Comparison of ENCODE assay signal across 24 cellular contexts in genomic region chr4:161767116-161767515, GRCh38.
A peak's percentile ranks its signal among the peaks of the same experiment; 100 is the strongest.
DNase-seq lines count a peak whose midpoint lies in the region; ATAC-seq, FAIRE-seq and TF ChIP-seq lines count a peak whose summit lies in the region.
"Had no signal": no experiment of that assay in that cellular context is flagged by ENCODE, and none has a peak within 500 bp of the region (broad histone marks: within the 10 kb centered on the region; RNA-seq: fewer than 3 reads in every experiment).

No MANE protein-coding gene starts in this region.

- TF ChIP-seq CTCF in D721Med (IDR thresholded peaks at IDR 0.05; ENCODE audit: insufficient read depth, missing control alignments): no peak

- no peaks in the 10 kb centered on the region for H3K4me1 Mint-ChIP-seq in activated T-cell treated with anti-CD3 and anti-CD28 coated beads, Interleukin-2, amount 50 U/mL, for 24 hours (ENCODE audit: low read depth)
- H3K4me1 Mint-ChIP-seq: stimulated activated memory B cell treated with anti-CD40 and anti-IgM and Interleukin-4, amounts not matched to agents 10 μg/mL and 1 μg/mL and 100 μg/mL, for 72 hours had no signal

- no peak overlapping the region for H3K4me3 Mint-ChIP-seq in activated T-cell treated with anti-CD3 and anti-CD28 coated beads, Interleukin-2, amount 50 U/mL, for 24 hours
- H3K4me3 Mint-ChIP-seq: activated naive CD4-positive, alpha-beta T cell treated with anti-CD3 and anti-CD28 coated beads for 36 hours; GM23338; stimulated activated memory B cell treated with anti-CD40 and anti-IgM and Interleukin-4, amounts not matched to agents 10 μg/mL and 1 μg/mL and 100 μg/mL, for 72 hours; T-helper 1 cell treated with Interleukin-12 subunit alpha and Interleukin-12 subunit beta and Interleukin-4 antibody, amounts not matched to agents 30 μg/mL and 1 μg/mL, for 36 hours had no signal

- H3K27me3 Mint-ChIP-seq in activated T-cell treated with anti-CD3 and anti-CD28 coated beads, Interleukin-2, amount 50 U/mL, for 24 hours: no peaks in the 10 kb centered on the region
- H3K27me3 Mint-ChIP-seq: stimulated activated memory B cell treated with anti-CD40 and anti-IgM and Interleukin-4, amounts not matched to agents 10 μg/mL and 1 μg/mL and 100 μg/mL, for 72 hours had no signal

- DNase-seq in D721Med (ENCODE audit: insufficient read length, low spot score) (no peak), HTR-8/SVneo (ENCODE audit: insufficient read length, low spot score) (peak; percentile 13), astrocyte of the hippocampus (ENCODE audit: low read depth, low spot score) (peak; percentile 88), iris pigment epithelial cell (ENCODE audit: low read depth) (peak; percentile 94), NCI-H2107 treated with DMSO at 0.1 percent for 48 hours (lab: John Stamatoyannopoulos, UW; ENCODE audit: unreplicated experiment) (no peak), left lobe of liver (ENCODE audit: low spot score) (no peak), SK-N-DZ (ENCODE audit: low spot score) (no peak)
- no peak for DNase-seq in activated T-cell treated with anti-CD3 and anti-CD28 coated beads, Interleukin-2, amount 50 U/mL, for 24 hours
- DNase-seq: activated CD4-positive, CD25-positive, alpha-beta regulatory T cell treated with anti-CD3 and anti-CD28 coated beads, Interleukin-2, amount 50 U/mL, for 72 hours; activated CD8-positive, alpha-beta memory T cell treated with anti-CD3 and anti-CD28 coated beads, Interleukin-2, amount 50 U/mL, for 48 hours; activated naive CD4-positive, alpha-beta T cell treated with anti-CD3 and anti-CD28 coated beads for 36 hours; AML-193; DMS 273 treated with DMSO at 0.1 percent for 48 hours; effector CD8-positive, alpha-beta T cell; KG1; NCI-H1436; NCI-H446; RPMI8226; small intestine; trophoblast cell had no signal

- peaks cover 16% of the 10 kb centered on the region for H3K9me3 Mint-ChIP-seq in activated T-cell treated with anti-CD3 and anti-CD28 coated beads, Interleukin-2, amount 50 U/mL, for 24 hours
- H3K9me3 Mint-ChIP-seq: GM23338 had no signal

- H3K36me3 Mint-ChIP-seq in activated T-cell treated with anti-CD3 and anti-CD28 coated beads, Interleukin-2, amount 50 U/mL, for 24 hours (ENCODE audit: low read depth): no peaks in the 10 kb centered on the region
- H3K36me3 Mint-ChIP-seq: stimulated activated memory B cell treated with anti-CD40 and anti-IgM and Interleukin-4, amounts not matched to agents 10 μg/mL and 1 μg/mL and 100 μg/mL, for 72 hours had no signal

- H3K27ac Mint-ChIP-seq in activated T-cell treated with anti-CD3 and anti-CD28 coated beads, Interleukin-2, amount 50 U/mL, for 24 hours: no peak overlapping the region
- H3K27ac Mint-ChIP-seq: activated naive CD4-positive, alpha-beta T cell treated with anti-CD3 and anti-CD28 coated beads for 36 hours; GM23338; stimulated activated memory B cell treated with anti-CD40 and anti-IgM and Interleukin-4, amounts not matched to agents 10 μg/mL and 1 μg/mL and 100 μg/mL, for 72 hours; T-helper 1 cell treated with Interleukin-12 subunit alpha and Interleukin-12 subunit beta and Interleukin-4 antibody, amounts not matched to agents 30 μg/mL and 1 μg/mL, for 36 hours had no signal

- FAIRE-seq in D721Med (lab: Jason Lieb, UNC) (peak; percentile 11), HTR-8/SVneo (lab: Jason Lieb, UNC) (no peak)
- FAIRE-seq: islet of Langerhans, small intestine had no signal

- ATAC-seq in left lobe of liver: no peak
- ATAC-seq: GM23338; stimulated activated memory B cell treated with anti-CD40 and anti-IgM and Interleukin-4, amounts not matched to agents 10 μg/mL and 1 μg/mL and 100 μg/mL, for 72 hours had no signal

Comparison
In these comparisons a context has a peak if more than half of its experiments do, and no peak if none do; other contexts are left out.
1. DNase-seq: peak in HTR-8/SVneo (single experiment), astrocyte of the hippocampus (single experiment) and iris pigment epithelial cell (single experiment); none in D721Med (single experiment), NCI-H2107 treated with DMSO at 0.1 percent for 48 hours (single experiment), left lobe of liver (single experiment), SK-N-DZ (single experiment) and activated T-cell treated with anti-CD3 and anti-CD28 coated beads, Interleukin-2, amount 50 U/mL, for 24 hours (single experiment).